Comparison of ENCODE assay signal across 25 cellular contexts in the genomic region with DNA sequence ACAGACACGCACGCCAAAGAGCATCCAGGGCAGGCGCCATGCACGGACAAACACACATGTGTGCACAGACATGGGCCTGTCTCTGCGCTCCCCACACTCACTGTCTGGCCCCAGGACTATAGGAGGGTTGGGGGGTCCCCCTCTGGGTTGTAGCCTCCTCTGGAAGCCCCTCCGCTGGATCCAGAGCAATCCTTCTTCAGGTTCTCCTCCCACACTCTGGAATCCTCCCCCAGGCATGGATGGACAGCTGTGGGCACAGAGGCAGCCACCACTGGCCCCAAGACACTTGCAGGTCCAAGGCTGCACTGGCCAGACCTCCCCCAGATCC. TPM values are rescaled to one million over a fixed set of nuclear protein-coding genes. Genes with fewer than 3 reads are reported as not detected.
"Had no signal": no experiment of that assay in that cellular context is flagged by ENCODE, and none has a peak within 500 bp of the region (broad histone marks: within the 10 kb centered on the region; RNA-seq: fewer than 3 reads in every experiment).

No MANE protein-coding gene starts in this region.

- H3K36me3 ChIP-seq: gastrocnemius medialis, heart right ventricle, left ventricle myocardium inferior, lower lobe of right lung, transverse colon had no signal

- H3K27ac ChIP-seq: gastrocnemius medialis, heart right ventricle, left ventricle myocardium inferior, lower lobe of right lung, skin epidermis, testis, transverse colon had no signal

- H3K4me3 Mint-ChIP-seq: natural killer cell treated with Interleukin-12 subunit alpha and Interleukin-12 subunit beta and Interleukin-15 and Interleukin-18, amount 100 ng/mL, for 72 hours; stimulated activated naive B cell treated with anti-CD40 and anti-IgM and Interleukin-4, amounts not matched to agents 10 μg/mL and 1 μg/mL and 100 μg/mL, for 72 hours; stimulated activated naive CD8-positive, alpha-beta T cell treated with anti-CD3 and anti-CD28 coated beads, Interleukin-15, amount 100 ng/mL, for 72 hours had no signal

- ATAC-seq: esophagus mucosa; gastrocnemius medialis; heart right ventricle; left cardiac atrium; lower lobe of right lung; natural killer cell treated with Interleukin-12 subunit alpha and Interleukin-12 subunit beta and Interleukin-15 and Interleukin-18, amount 100 ng/mL, for 72 hours; sciatic nerve; stimulated activated naive B cell treated with anti-CD40 and anti-IgM and Interleukin-4, amounts not matched to agents 10 μg/mL and 1 μg/mL and 100 μg/mL, for 72 hours; stimulated activated naive CD8-positive, alpha-beta T cell treated with anti-CD3 and anti-CD28 coated beads, Interleukin-15, amount 100 ng/mL, for 72 hours had no signal

- H3K4me3 ChIP-seq: gastrocnemius medialis, heart right ventricle, left ventricle myocardium inferior, lower lobe of right lung, skin epidermis, testis, transverse colon had no signal

- H3K36me3 Mint-ChIP-seq: natural killer cell treated with Interleukin-12 subunit alpha and Interleukin-12 subunit beta and Interleukin-15 and Interleukin-18, amount 100 ng/mL, for 72 hours; stimulated activated naive B cell treated with anti-CD40 and anti-IgM and Interleukin-4, amounts not matched to agents 10 μg/mL and 1 μg/mL and 100 μg/mL, for 72 hours had no signal

- H3K9me3 Mint-ChIP-seq: natural killer cell treated with Interleukin-12 subunit alpha and Interleukin-12 subunit beta and Interleukin-15 and Interleukin-18, amount 100 ng/mL, for 72 hours; stimulated activated naive B cell treated with anti-CD40 and anti-IgM and Interleukin-4, amounts not matched to agents 10 μg/mL and 1 μg/mL and 100 μg/mL, for 72 hours; stimulated activated naive CD8-positive, alpha-beta T cell treated with anti-CD3 and anti-CD28 coated beads, Interleukin-15, amount 100 ng/mL, for 72 hours had no signal

- H3K9me3 ChIP-seq: gastrocnemius medialis, lower lobe of right lung, testis, transverse colon had no signal

- H3K27me3 Mint-ChIP-seq: stimulated activated naive CD8-positive, alpha-beta T cell treated with anti-CD3 and anti-CD28 coated beads, Interleukin-15, amount 100 ng/mL, for 72 hours had no signal

- FAIRE-seq: endometrium, keratinocyte, urothelium cell line had no signal

- H3K4me1 ChIP-seq: gastrocnemius medialis, left ventricle myocardium inferior, lower lobe of right lung, testis had no signal

- DNase-seq: effector memory CD4-positive, alpha-beta T cell; gastrocnemius medialis; heart right ventricle; left ventricle myocardium inferior; lower lobe of right lung; mesenchymal stem cell; midbrain; stimulated activated CD4-positive, alpha-beta T cell treated with anti-CD3 and anti-CD28 coated beads, Interleukin-2, amount 100 ng/mL, for 24 hours; stimulated activated CD4-positive, alpha-beta T cell treated with anti-CD3 and anti-CD28 coated beads, Interleukin-4, amount 100 ng/mL, for 4 hours; stimulated activated naive B cell treated with anti-CD40 and anti-IgM and Interleukin-4, amounts not matched to agents 10 μg/mL and 1 μg/mL and 100 μg/mL, for 72 hours; stimulated activated naive CD8-positive, alpha-beta T cell treated with anti-CD3 and anti-CD28 coated beads, Interleukin-15, amount 100 ng/mL, for 72 hours; testis; transverse colon had no signal

- H3K27me3 ChIP-seq: testis had no signal

- H3K27ac Mint-ChIP-seq: natural killer cell treated with Interleukin-12 subunit alpha and Interleukin-12 subunit beta and Interleukin-15 and Interleukin-18, amount 100 ng/mL, for 72 hours had no signal

RNA-seq across cellular contexts. Expression of gene TBX10, which starts 2.5 kb away (rescaled TPM):
- total RNA-seq: esophagus mucosa; fibroblast of lung; gastrocnemius medialis; left cardiac atrium; lower lobe of right lung; natural killer cell treated with Interleukin-12 subunit alpha and Interleukin-12 subunit beta and Interleukin-15 and Interleukin-18, amount 100 ng/mL, for 72 hours; omental fat pad; pulmonary artery endothelial cell; sciatic nerve; subcutaneous adipose tissue had no signal
- polyA plus RNA-seq: fibroblast of lung, heart right ventricle, keratinocyte had no signal

RNA-seq across cellular contexts. Expression of gene ACY3, which starts 8.4 kb away (rescaled TPM):
- total RNA-seq: fibroblast of lung; gastrocnemius medialis; heart right ventricle; left cardiac atrium; left ventricle myocardium inferior; lower lobe of right lung; natural killer cell treated with Interleukin-12 subunit alpha and Interleukin-12 subunit beta and Interleukin-15 and Interleukin-18, amount 100 ng/mL, for 72 hours; omental fat pad; pulmonary artery endothelial cell; subcutaneous adipose tissue had no signal
- polyA plus RNA-seq: fibroblast of lung, heart right ventricle, keratinocyte had no signal

RNA-seq across cellular contexts. Expression of gene ALDH3B2, which starts 32.3 kb away (rescaled TPM):
- total RNA-seq: fibroblast of lung; gastrocnemius medialis; heart right ventricle; left cardiac atrium; left ventricle myocardium inferior; natural killer cell treated with Interleukin-12 subunit alpha and Interleukin-12 subunit beta and Interleukin-15 and Interleukin-18, amount 100 ng/mL, for 72 hours; omental fat pad; pulmonary artery endothelial cell; sciatic nerve; subcutaneous adipose tissue had no signal
- polyA plus RNA-seq: fibroblast of lung had no signal
